ENCODE assay signal across 8 cellular contexts in genomic region chr1:243256590-243256989, GRCh38. TPM values are rescaled to one million over a fixed set of nuclear protein-coding genes. Genes with fewer than 3 reads are reported as not detected.
A peak's percentile ranks its signal among the peaks of the same experiment; 100 is the strongest.
DNase-seq lines count a peak whose midpoint lies in the region; ATAC-seq and TF ChIP-seq lines count a peak whose summit lies in the region.

No MANE protein-coding gene starts in this region.

- H3K79me2 ChIP-seq in HCT116 (ENCODE audit: insufficient read depth, low read length) = peaks cover 76% of the 10 kb centered on the region

- peak overlapping the region; percentile 99 to 100 for H3K27ac Mint-ChIP-seq in T-cell

- no peaks in the 10 kb centered on the region for H3K36me3 ChIP-seq in HCT116 (ENCODE audit: control insufficient read depth in 1 of 2, insufficient read depth in 2 of 2, low read length in 2 of 2)
- H3K36me3 ChIP-seq in skeletal muscle tissue (ENCODE audit: control insufficient read depth in 3 of 3, insufficient read depth in 3 of 3, low read length in 3 of 3) = no peaks in the 10 kb centered on the region

- no peak for TF ChIP-seq POLR2A in HCT116 (IDR thresholded peaks at IDR 0.05; ENCODE audit: borderline replicate concordance, extremely low read depth, insufficient read depth, insufficient read length)

- RAD21 ChIA-PET in HCT116 (lab: Charles Lee; ENCODE audit: low non-redundant PET in 1 of 2, low total read pairs in 2 of 2, uncharacterized antibody in 2 of 2, unreplicated experiment in 2 of 2) = no interaction called here

- H3K9ac ChIP-seq in HCT116 (ENCODE audit: low read length) (peak overlapping the region; percentile 83), skeletal muscle tissue (ENCODE audit: low read depth in 1 of 3, low read length in 3 of 3) (peak overlapping the region; percentile 92 to 100 (median 98))

- no peaks in the 10 kb centered on the region for H3K9me2 ChIP-seq in HCT116 (ENCODE audit: insufficient read depth)

- peaks cover 8% of the 10 kb centered on the region for H3K36me3 Mint-ChIP-seq in T-cell

- no peaks in the 10 kb centered on the region for H4K20me1 ChIP-seq in HCT116 (ENCODE audit: insufficient read depth)

- peak overlapping the region; percentile 91; the same call in 1 of the 2 replicates for H3K27ac ChIP-seq in HCT116 (ENCODE audit: low read depth, low read length)
- H3K27ac ChIP-seq in skeletal muscle tissue (ENCODE audit: low read depth, low read length) = peak overlapping the region; percentile 98

- H3K4me1 Mint-ChIP-seq in T-cell = peaks cover 42 to 54% (median 51%) of the 10 kb centered on the region in 3 donors

- POLR2A ChIA-PET in HCT116 (lab: Charles Lee) (interaction anchor here (3.0 kb wide), 1 partner anchor 10 kb away, joined by 23 read pairs; no protein-coding TSS in a partner anchor), T-cell (lab: Charles Lee) (interaction anchor here (0.6 to 1.0 kb wide), 3 partner anchors 9 to 1388 kb away, joined by 3 read pairs; no protein-coding TSS in a partner anchor)

- no peaks in the 10 kb centered on the region for H3K27me3 Mint-ChIP-seq in T-cell

- H3K27me3 ChIP-seq in HCT116 (ENCODE audit: insufficient read depth, low read length) (no peaks in the 10 kb centered on the region), skeletal muscle tissue (ENCODE audit: control insufficient read depth in 3 of 3, insufficient read depth in 3 of 3, low read length in 3 of 3) (no peaks in the 10 kb centered on the region)

- H3K9me3 Mint-ChIP-seq in T-cell = no peaks in the 10 kb centered on the region

- H3K9me3 ChIP-seq in HCT116 (ENCODE audit: control insufficient read depth in 1 of 2, insufficient read depth in 1 of 2, low read depth in 1 of 2, low read length in 2 of 2) (no peaks in the 10 kb centered on the region), skeletal muscle tissue (ENCODE audit: control insufficient read depth in 3 of 3, low read length in 3 of 3) (no peaks in the 10 kb centered on the region)

- no peak overlapping the region for H2AFZ ChIP-seq in HCT116 (ENCODE audit: low read depth, low read length, poor library complexity, severe bottlenecking)

- H3K4me1 ChIP-seq in HCT116 (ENCODE audit: control insufficient read depth in 1 of 2, insufficient read depth in 2 of 2, low read length in 2 of 2) (peaks cover 17 to 31% of the 10 kb centered on the region in 2 experiments), skeletal muscle tissue (ENCODE audit: control insufficient read depth in 3 of 3, insufficient read depth in 3 of 3, low read length in 3 of 3) (peaks cover 5 to 36% (median 11%) of the 10 kb centered on the region in 3 donors)

- H3K4me3 Mint-ChIP-seq in T-cell = peak overlapping the region; percentile 96 to 100 (median 97)

- intact Hi-C loops in HCT116 (cut with micrococcal nuclease) = no loop called here

- BruUV-seq in HCT116 (replicated peaks; lab: Mats Ljungman, UMichigan) = no TSS peak

- peak overlapping the region; percentile 82 for H3K4me2 ChIP-seq in HCT116 (ENCODE audit: low read length)

- CTCF ChIA-PET in HCT116 (lab: Charles Lee) (no interaction called here), T-cell (lab: Charles Lee) (interaction anchor here in 1 of 2 donors (0.6 to 0.9 kb wide), 2 partner anchors 1260 to 1712 kb away, joined by 3 to 6 read pairs; a partner anchor contains a TSS)

- H3K4me3 ChIP-seq in HCT116 (replicated peaks in 1 of 2; ENCODE audit: low read depth in 1 of 2, low read length in 2 of 2) (peak overlapping the region; percentile 80 to 94), foreskin fibroblast (ENCODE audit: low read depth in 1 of 2, low read length in 2 of 2) (peak overlapping the region; percentile 85 to 96), skeletal muscle tissue (ENCODE audit: low read length in 3 of 3) (peak overlapping the region; percentile 93 to 99 (median 99))

- ATAC-seq in HCT116 = no peak
- ATAC-seq in T-cell (replicated peaks in 1 of 4) = no peak
- no peak for ATAC-seq in omental fat pad (ENCODE audit: low FRiP score)

- no peak for TF ChIP-seq RAD21 in HCT116 (IDR thresholded peaks at IDR 0.05; ENCODE audit: low read depth)

- TF ChIP-seq CTCF in HCT116 (IDR thresholded peaks at IDR 0.05 in 2 of 3, conservative IDR thresholded peaks at IDR 0.05 in 1 of 3; ENCODE audit: borderline replicate concordance in 1 of 3, insufficient read depth in 1 of 3, low read depth in 2 of 3, low read length in 2 of 3) (no peak), foreskin fibroblast (IDR thresholded peaks at IDR 0.05; ENCODE audit: low read depth, low read length) (no peak), omental fat pad (IDR thresholded peaks at IDR 0.05) (no peak)

- DNase-seq in HCT116 (ENCODE audit: low read depth, low spot score) = no peak
- DNase-seq in T-cell = no peak
- no peak for DNase-seq in foreskin fibroblast
- no peak for DNase-seq in RPMI8226
- DNase-seq in AML-193 (lab: John Stamatoyannopoulos, UW) = no peak
- no peak for DNase-seq in omental fat pad (ENCODE audit: low spot score)
- no peak for DNase-seq in HPDE6-E6E7 (ENCODE audit: extremely low spot score)

TF ChIP-seq in HCT116, 20 proteins besides CTCF, POLR2A, EP300 and RAD21:
- no peak for TF ChIP-seq MAX (IDR thresholded peaks at IDR 0.05)

RNA-seq across cellular contexts. Expression of gene SDCCAG8, which starts 0.7 kb away (rescaled TPM):
- total RNA-seq in HCT116 (2021; ENCODE audit: unreplicated experiment) = 38.2 TPM
- 42.7 and 47.5 TPM in 2 replicates for polyA plus RNA-seq in HCT116 (2012)
- 10 to 100 TPM; 23.5 to 37.5 (median 31.2) TPM for total RNA-seq in T-cell
- total RNA-seq in skeletal muscle tissue = 71.5 TPM
- total RNA-seq in omental fat pad = 10 to 100 TPM; 37.1 to 60.2 (median 48.6) TPM

RNA-seq across cellular contexts. Expression of gene CEP170, which starts 1.5 kb away (rescaled TPM):
- total RNA-seq in HCT116 (2021; ENCODE audit: unreplicated experiment) (55.2 TPM), T-cell (10 to 100 TPM; 32.7 to 50.4 (median 37.0) TPM), skeletal muscle tissue (51.1 TPM), omental fat pad (10 to 100 TPM; 41.6 to 81.5 (median 56.1) TPM)
- 17.0 and 20.9 TPM in 2 replicates for polyA plus RNA-seq in HCT116 (2012)
